ENCODE assay signal across 11 cellular contexts in the genomic region with DNA sequence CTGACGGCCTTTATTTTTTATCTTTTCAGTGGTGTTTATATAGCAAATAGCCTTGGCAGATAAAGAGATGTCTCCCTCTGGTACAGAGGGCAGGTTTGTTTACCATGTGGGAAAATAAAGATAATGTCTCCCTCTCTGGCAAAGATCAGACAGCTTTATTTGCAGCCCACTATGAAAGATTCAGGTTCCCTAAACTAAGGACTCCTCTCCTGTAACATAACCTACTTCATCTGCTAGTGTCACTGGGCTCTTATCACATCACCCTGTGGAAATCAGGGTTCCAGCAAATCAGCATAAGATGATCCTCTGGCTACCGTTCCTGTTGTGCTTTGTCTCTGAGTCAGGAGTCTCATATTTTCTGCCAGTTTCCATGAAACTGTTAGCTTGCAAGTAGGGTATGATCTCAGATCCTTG. TPM values are rescaled to one million over a fixed set of nuclear protein-coding genes. Genes with fewer than 3 reads are reported as not detected.
DNase-seq lines count a peak whose midpoint lies in the region; ATAC-seq and TF ChIP-seq lines count a peak whose summit lies in the region.
"Had no signal": no experiment of that assay in that cellular context is flagged by ENCODE, and none has a peak within 500 bp of the region (broad histone marks: within the 10 kb centered on the region; RNA-seq: fewer than 3 reads in every experiment).

No MANE protein-coding gene starts in this region.

- H3K36me3 Mint-ChIP-seq in type B pancreatic cell, result peaks cover 24% of the 10 kb centered on the region

- no peak overlapping the region for H2AFZ ChIP-seq in PC-3 (ENCODE audit: low read length)

- TF ChIP-seq CTCF in cardiac muscle cell (IDR thresholded peaks at IDR 0.05; ENCODE audit: low read depth, low read length) (no peak), right atrium auricular region (IDR thresholded peaks at IDR 0.05) (no peak), PC-3 (conservative IDR thresholded peaks at IDR 0.05; ENCODE audit: low read depth, low read length) (no peak), fibroblast of pulmonary artery (IDR thresholded peaks at IDR 0.05; ENCODE audit: low read length, missing control alignments) (no peak), type B pancreatic cell (conservative IDR thresholded peaks at IDR 0.05) (no peak)

- no peak overlapping the region for H3K4me2 ChIP-seq in PC-3 (ENCODE audit: low read length)

- H3K4me3 ChIP-seq in cardiac muscle cell, result no peak overlapping the region
- no peak overlapping the region for H3K4me3 ChIP-seq in right atrium auricular region
- H3K4me3 ChIP-seq in PC-3 (ENCODE audit: low read length), result no peak overlapping the region
- H3K4me3 ChIP-seq in fibroblast of pulmonary artery (replicated peaks; ENCODE audit: low read depth, low read length), result no peak overlapping the region

- H3K79me2 ChIP-seq in PC-3 (ENCODE audit: low read length), result peaks cover 56% of the 10 kb centered on the region

- H3K36me3 ChIP-seq in cardiac muscle cell (no peaks in the 10 kb centered on the region), right atrium auricular region (no peaks in the 10 kb centered on the region), PC-3 (ENCODE audit: low read depth, low read length) (no peaks in the 10 kb centered on the region)

- CTCF ChIA-PET in PC-3 (lab: Charles Lee), result no interaction called here

- peaks cover 14% of the 10 kb centered on the region for H3K4me1 Mint-ChIP-seq in type B pancreatic cell (ENCODE audit: unreplicated experiment)

- no peaks in the 10 kb centered on the region for H3K9me2 ChIP-seq in PC-3 (replicated peaks; ENCODE audit: low read length)

- no peak overlapping the region for H3K4me3 Mint-ChIP-seq in type B pancreatic cell

- H3K27me3 ChIP-seq in cardiac muscle cell (no peaks in the 10 kb centered on the region), right atrium auricular region (no peaks in the 10 kb centered on the region), PC-3 (ENCODE audit: low read length) (no peaks in the 10 kb centered on the region)

- H3K27ac ChIP-seq in cardiac muscle cell, result peak overlapping the region; percentile 46
- no peak overlapping the region for H3K27ac ChIP-seq in right atrium auricular region
- H3K27ac ChIP-seq in PC-3 (ENCODE audit: low read length), result no peak overlapping the region

- peaks cover under 1% of the 10 kb centered on the region for H3K9me3 Mint-ChIP-seq in type B pancreatic cell

- H3K4me1 ChIP-seq in cardiac muscle cell (ENCODE audit: low read depth) (peaks cover 6% of the 10 kb centered on the region), right atrium auricular region (peaks cover 0 to 14% of the 10 kb centered on the region in 2 donors), PC-3 (ENCODE audit: insufficient read depth, low read length) (peaks cover 16% of the 10 kb centered on the region; the same call in 1 of the 2 replicates)

- H4K20me1 ChIP-seq in PC-3 (ENCODE audit: low read length), result no peaks in the 10 kb centered on the region

- no peaks in the 10 kb centered on the region for H3K27me3 Mint-ChIP-seq in type B pancreatic cell
- H3K27me3 Mint-ChIP-seq: brain; stimulated activated naive CD8-positive, alpha-beta T cell treated with anti-CD3 and anti-CD28 coated beads, Interleukin-15, amount 100 ng/mL, for 72 hours had no signal

- DNase-seq in cardiac muscle cell (ENCODE audit: low read depth in 1 of 2, low spot score in 1 of 2) (peak in 1 of 2 donors; percentile 35), right atrium auricular region (ENCODE audit: low spot score) (no peak), PC-3 (peak; percentile 2), fibroblast of pulmonary artery (ENCODE audit: low read depth) (peak; percentile 47), type B pancreatic cell (ENCODE audit: extremely low spot score, unreplicated experiment) (no peak), SW480 (ENCODE audit: low spot score) (no peak)
- DNase-seq in central memory CD4-positive, alpha-beta T cell, result no peak
- DNase-seq: MM.1S; stimulated activated naive CD8-positive, alpha-beta T cell treated with anti-CD3 and anti-CD28 coated beads, Interleukin-15, amount 100 ng/mL, for 72 hours had no signal

- BruUV-seq in PC-3 (replicated peaks; lab: Mats Ljungman, UMichigan), result no TSS peak

- ATAC-seq in PC-3, result no peak
- ATAC-seq in GM19455 (IDR thresholded peaks at IDR 0.05; ENCODE audit: unreplicated experiment), result no peak
- ATAC-seq: stimulated activated naive CD8-positive, alpha-beta T cell treated with anti-CD3 and anti-CD28 coated beads, Interleukin-15, amount 100 ng/mL, for 72 hours had no signal

- H3K9me3 ChIP-seq in cardiac muscle cell (ENCODE audit: low read depth) (no peaks in the 10 kb centered on the region), right atrium auricular region (peaks cover 0 to 12% of the 10 kb centered on the region in 2 donors), PC-3 (ENCODE audit: low read length) (no peaks in the 10 kb centered on the region)

- H3K9ac ChIP-seq in PC-3 (ENCODE audit: low read length), result no peak overlapping the region

- POLR2A ChIA-PET in PC-3 (lab: Charles Lee; ENCODE audit: unreplicated experiment), result no interaction called here

- H3K27ac Mint-ChIP-seq in type B pancreatic cell, result peak overlapping the region; percentile 61
- H3K27ac Mint-ChIP-seq: stimulated activated naive CD8-positive, alpha-beta T cell treated with anti-CD3 and anti-CD28 coated beads, Interleukin-15, amount 100 ng/mL, for 72 hours had no signal

- intact Hi-C loops in PC-3 (cut with micrococcal nuclease), result loop anchor here (5.0 kb wide), 1 partner anchor 72 kb away; no protein-coding TSS in a partner anchor

- no peaks in the 10 kb centered on the region for H3F3A ChIP-seq in PC-3 (ENCODE audit: low read length, unreplicated experiment)

RNA-seq across cellular contexts. Expression of gene FBXL4, which starts 3.1 kb away (rescaled TPM):
- total RNA-seq in cardiac muscle cell (9.2 and 12.7 TPM in 2 replicates), right atrium auricular region (10 to 100 TPM; 20.6 to 22.6 TPM), PC-3 (2014; rRNA removed) (2.1 and 3.8 TPM in 2 replicates), type B pancreatic cell (ENCODE audit: low replicate concordance) (18.3 and 19.2 TPM in 2 replicates)
- 7.2 and 11.4 TPM in 2 replicates for polyA plus RNA-seq in cardiac muscle cell

Comparison
In these comparisons a context has a peak if more than half of its experiments do, and no peak if none do; other contexts are left out.
1. DNase-seq: peak in PC-3 (single experiment) and fibroblast of pulmonary artery (single experiment); none in right atrium auricular region (single experiment), type B pancreatic cell (single experiment), central memory CD4-positive, alpha-beta T cell (single experiment) and SW480 (single experiment).